In the genomic region with DNA sequence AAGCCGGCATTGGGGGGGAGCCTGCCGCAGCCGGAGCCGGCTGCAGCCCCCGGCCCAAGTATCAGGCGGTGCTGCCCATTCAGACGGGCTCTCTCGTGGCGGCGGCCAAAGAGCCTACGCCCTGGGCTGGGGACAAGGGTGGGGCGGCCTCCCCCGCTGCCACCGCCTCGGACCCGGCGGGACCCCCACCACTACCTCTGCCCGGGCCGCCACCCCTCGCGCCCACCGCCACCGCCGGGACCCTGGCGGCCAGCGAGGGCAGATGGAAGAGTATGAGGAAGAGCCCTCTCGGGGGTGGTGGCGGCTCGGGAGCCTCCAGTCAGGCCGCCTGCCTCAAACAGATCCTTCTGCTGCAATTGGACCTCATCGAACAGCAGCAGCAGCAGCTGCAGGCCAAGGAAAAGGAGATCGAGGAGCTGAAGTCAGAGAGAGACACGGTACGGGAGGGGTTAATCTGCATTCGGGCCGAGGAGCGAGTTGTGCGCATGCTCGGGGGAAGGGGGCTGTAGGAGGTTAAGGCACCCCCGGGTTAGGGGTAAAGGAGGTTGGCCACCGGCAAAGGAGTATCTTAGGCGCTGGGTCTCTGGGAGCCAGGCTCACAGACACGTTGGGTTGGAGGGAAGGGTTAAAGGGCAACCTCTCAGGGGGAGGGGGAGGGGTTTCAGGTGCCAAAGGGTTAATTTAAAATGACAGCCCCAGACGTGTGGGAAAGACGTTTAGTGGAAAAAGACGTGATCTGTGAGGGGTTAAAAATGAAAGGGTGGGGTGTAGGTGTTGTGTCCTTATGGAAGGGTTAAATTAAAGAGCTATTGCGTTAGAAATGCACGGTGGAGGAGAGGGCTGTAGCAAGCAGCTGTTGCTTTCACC, we compare ENCODE assay signal across 1 cellular context.
TF ChIP-seq lines count a peak whose summit lies in the region.

No MANE protein-coding gene starts in this region.

TF ChIP-seq in HEK293, 187 proteins besides CTCF, POLR2A, EP300 and RAD21 (continued from another document and continues in another):
- TF ChIP-seq PRDM10 (tag by site-specific recombination; IDR thresholded peaks at IDR 0.05): no peak; the same call in 1 of the 2 replicates
- TF ChIP-seq, protein P1, sequence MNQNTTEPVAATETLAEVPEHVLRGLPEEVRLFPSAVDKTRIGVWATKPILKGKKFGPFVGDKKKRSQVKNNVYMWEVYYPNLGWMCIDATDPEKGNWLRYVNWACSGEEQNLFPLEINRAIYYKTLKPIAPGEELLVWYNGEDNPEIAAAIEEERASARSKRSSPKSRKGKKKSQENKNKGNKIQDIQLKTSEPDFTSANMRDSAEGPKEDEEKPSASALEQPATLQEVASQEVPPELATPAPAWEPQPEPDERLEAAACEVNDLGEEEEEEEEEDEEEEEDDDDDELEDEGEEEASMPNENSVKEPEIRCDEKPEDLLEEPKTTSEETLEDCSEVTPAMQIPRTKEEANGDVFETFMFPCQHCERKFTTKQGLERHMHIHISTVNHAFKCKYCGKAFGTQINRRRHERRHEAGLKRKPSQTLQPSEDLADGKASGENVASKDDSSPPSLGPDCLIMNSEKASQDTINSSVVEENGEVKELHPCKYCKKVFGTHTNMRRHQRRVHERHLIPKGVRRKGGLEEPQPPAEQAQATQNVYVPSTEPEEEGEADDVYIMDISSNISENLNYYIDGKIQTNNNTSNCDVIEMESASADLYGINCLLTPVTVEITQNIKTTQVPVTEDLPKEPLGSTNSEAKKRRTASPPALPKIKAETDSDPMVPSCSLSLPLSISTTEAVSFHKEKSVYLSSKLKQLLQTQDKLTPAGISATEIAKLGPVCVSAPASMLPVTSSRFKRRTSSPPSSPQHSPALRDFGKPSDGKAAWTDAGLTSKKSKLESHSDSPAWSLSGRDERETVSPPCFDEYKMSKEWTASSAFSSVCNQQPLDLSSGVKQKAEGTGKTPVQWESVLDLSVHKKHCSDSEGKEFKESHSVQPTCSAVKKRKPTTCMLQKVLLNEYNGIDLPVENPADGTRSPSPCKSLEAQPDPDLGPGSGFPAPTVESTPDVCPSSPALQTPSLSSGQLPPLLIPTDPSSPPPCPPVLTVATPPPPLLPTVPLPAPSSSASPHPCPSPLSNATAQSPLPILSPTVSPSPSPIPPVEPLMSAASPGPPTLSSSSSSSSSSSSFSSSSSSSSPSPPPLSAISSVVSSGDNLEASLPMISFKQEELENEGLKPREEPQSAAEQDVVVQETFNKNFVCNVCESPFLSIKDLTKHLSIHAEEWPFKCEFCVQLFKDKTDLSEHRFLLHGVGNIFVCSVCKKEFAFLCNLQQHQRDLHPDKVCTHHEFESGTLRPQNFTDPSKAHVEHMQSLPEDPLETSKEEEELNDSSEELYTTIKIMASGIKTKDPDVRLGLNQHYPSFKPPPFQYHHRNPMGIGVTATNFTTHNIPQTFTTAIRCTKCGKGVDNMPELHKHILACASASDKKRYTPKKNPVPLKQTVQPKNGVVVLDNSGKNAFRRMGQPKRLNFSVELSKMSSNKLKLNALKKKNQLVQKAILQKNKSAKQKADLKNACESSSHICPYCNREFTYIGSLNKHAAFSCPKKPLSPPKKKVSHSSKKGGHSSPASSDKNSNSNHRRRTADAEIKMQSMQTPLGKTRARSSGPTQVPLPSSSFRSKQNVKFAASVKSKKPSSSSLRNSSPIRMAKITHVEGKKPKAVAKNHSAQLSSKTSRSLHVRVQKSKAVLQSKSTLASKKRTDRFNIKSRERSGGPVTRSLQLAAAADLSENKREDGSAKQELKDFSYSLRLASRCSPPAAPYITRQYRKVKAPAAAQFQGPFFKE (tag by site-specific recombination; IDR thresholded peaks at IDR 0.05; ENCODE audit: borderline replicate concordance): no peak
- TF ChIP-seq ZNF629 (tag by site-specific recombination; IDR thresholded peaks at IDR 0.05): peak; percentile 65
- no peak for TF ChIP-seq ZNF114 (tag by site-specific recombination; IDR thresholded peaks at IDR 0.05)
- no peak for TF ChIP-seq ZNF354C (tag by site-specific recombination; IDR thresholded peaks at IDR 0.05; ENCODE audit: borderline replicate concordance, low read depth)
- no peak for TF ChIP-seq ZNF571 (tag by site-specific recombination; IDR thresholded peaks at IDR 0.05)
- no peak for TF ChIP-seq ZNF18 (tag by site-specific recombination; IDR thresholded peaks at IDR 0.05)
- peak; percentile 94 for TF ChIP-seq BCL11B (tag by site-specific recombination; IDR thresholded peaks at IDR 0.05; ENCODE audit: low read depth)
- TF ChIP-seq ZBTB17 (tag by site-specific recombination; IDR thresholded peaks at IDR 0.05): peak; percentile 98
- no peak for TF ChIP-seq HOXD13 (CRISPR knock-in tag; IDR thresholded peaks at IDR 0.05; ENCODE audit: borderline replicate concordance)
- TF ChIP-seq GLIS1 (tag by site-specific recombination; IDR thresholded peaks at IDR 0.05): peak; percentile 55; the same call in 1 of the 2 replicates
- no peak for TF ChIP-seq ZNF791 (tag by site-specific recombination; IDR thresholded peaks at IDR 0.05)
- TF ChIP-seq ZNF175 (tag by site-specific recombination; IDR thresholded peaks at IDR 0.05): no peak
- peak; percentile 59 for TF ChIP-seq ZBTB8A (tag by site-specific recombination; IDR thresholded peaks at IDR 0.05)
- no peak for TF ChIP-seq ZNF623 (tag by site-specific recombination; IDR thresholded peaks at IDR 0.05)
- TF ChIP-seq ZNF426 (tag by site-specific recombination; IDR thresholded peaks at IDR 0.05): no peak
- TF ChIP-seq PATZ1 (tag by site-specific recombination; IDR thresholded peaks at IDR 0.05): peak; percentile 96
- TF ChIP-seq ZNF513 (tag by site-specific recombination; IDR thresholded peaks at IDR 0.05): 0 out of 2 replicates have a peak, but pooled peaks have one; percentile 6
- no peak for TF ChIP-seq ZNF530 (tag by site-specific recombination; IDR thresholded peaks at IDR 0.05; ENCODE audit: low read depth)
- peak; percentile 29; the same call in 1 of the 2 replicates for TF ChIP-seq REPIN1 (tag by site-specific recombination; IDR thresholded peaks at IDR 0.05; ENCODE audit: low read depth)
- TF ChIP-seq ZSCAN4 (tag by site-specific recombination; IDR thresholded peaks at IDR 0.05): peak; percentile 46; the same call in 1 of the 2 replicates
- peak; percentile 40; the same call in 1 of the 2 replicates for TF ChIP-seq ZNF501 (tag by site-specific recombination; IDR thresholded peaks at IDR 0.05)
- TF ChIP-seq WT1 (tag by site-specific recombination; IDR thresholded peaks at IDR 0.05): no peak
- no peak for TF ChIP-seq ZNF211 (tag by site-specific recombination; IDR thresholded peaks at IDR 0.05; ENCODE audit: low read depth)
- peak; percentile 85 for TF ChIP-seq EGR2 (tag by site-specific recombination; IDR thresholded peaks at IDR 0.05; ENCODE audit: low read depth)
- TF ChIP-seq, protein P2, sequence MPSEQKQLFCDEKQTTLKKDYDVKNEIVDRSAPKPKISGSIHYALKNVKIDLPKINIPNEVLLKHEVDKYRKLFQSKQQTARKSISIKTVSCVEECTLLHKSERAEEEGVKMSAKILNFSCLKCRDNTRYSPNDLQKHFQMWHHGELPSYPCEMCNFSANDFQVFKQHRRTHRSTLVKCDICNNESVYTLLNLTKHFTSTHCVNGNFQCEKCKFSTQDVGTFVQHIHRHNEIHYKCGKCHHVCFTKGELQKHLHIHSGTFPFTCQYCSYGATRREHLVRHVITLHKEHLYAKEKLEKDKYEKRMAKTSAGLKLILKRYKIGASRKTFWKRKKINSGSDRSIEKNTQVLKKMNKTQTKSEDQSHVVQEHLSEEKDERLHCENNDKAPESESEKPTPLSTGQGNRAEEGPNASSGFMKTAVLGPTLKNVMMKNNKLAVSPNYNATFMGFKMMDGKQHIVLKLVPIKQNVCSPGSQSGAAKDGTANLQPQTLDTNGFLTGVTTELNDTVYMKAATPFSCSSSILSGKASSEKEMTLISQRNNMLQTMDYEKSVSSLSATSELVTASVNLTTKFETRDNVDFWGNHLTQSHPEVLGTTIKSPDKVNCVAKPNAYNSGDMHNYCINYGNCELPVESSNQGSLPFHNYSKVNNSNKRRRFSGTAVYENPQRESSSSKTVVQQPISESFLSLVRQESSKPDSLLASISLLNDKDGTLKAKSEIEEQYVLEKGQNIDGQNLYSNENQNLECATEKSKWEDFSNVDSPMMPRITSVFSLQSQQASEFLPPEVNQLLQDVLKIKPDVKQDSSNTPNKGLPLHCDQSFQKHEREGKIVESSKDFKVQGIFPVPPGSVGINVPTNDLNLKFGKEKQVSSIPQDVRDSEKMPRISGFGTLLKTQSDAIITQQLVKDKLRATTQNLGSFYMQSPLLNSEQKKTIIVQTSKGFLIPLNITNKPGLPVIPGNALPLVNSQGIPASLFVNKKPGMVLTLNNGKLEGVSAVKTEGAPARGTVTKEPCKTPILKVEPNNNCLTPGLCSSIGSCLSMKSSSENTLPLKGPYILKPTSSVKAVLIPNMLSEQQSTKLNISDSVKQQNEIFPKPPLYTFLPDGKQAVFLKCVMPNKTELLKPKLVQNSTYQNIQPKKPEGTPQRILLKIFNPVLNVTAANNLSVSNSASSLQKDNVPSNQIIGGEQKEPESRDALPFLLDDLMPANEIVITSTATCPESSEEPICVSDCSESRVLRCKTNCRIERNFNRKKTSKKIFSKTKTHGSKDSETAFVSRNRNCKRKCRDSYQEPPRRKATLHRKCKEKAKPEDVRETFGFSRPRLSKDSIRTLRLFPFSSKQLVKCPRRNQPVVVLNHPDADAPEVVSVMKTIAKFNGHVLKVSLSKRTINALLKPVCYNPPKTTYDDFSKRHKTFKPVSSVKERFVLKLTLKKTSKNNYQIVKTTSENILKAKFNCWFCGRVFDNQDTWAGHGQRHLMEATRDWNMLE (tag by site-specific recombination; conservative IDR thresholded peaks at IDR 0.05; ENCODE audit: low read depth): 0 out of 2 replicates have a peak, but pooled peaks have one; percentile 7
- peak; percentile 86; the same call in 1 of the 2 replicates for TF ChIP-seq ZNF324 (tag by site-specific recombination; IDR thresholded peaks at IDR 0.05)
